Comparison of ENCODE assay signal across 26 cellular contexts in the genomic region with DNA sequence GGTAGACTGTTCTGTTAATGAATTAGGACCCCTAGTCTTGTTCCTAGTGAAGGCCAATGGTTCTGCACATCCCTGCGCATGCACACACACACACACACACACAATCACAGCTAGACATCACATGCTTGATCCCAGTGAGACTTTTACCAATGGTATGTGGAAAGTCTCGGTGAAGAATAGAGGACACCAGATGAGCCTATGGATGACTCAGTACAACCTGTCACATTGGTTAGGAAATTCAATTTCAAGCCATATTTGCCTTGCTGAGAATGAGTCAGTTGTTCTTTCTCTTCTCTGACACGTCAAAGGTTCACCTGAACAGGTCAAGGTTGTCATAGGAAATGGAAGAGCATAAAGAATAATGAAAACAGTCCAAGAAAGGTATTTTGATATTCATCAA.
DNase-seq lines count a peak whose midpoint lies in the region; ATAC-seq and TF ChIP-seq lines count a peak whose summit lies in the region.
"Had no signal": no experiment of that assay in that cellular context is flagged by ENCODE, and none has a peak within 500 bp of the region (broad histone marks: within the 10 kb centered on the region; RNA-seq: fewer than 3 reads in every experiment).

No MANE protein-coding gene starts in this region.

- peaks cover 7% of the 10 kb centered on the region for H3K9me3 Mint-ChIP-seq in MCF 10A (ENCODE audit: unreplicated experiment)
- peaks cover 0 to 4% (median 0%) of the 10 kb centered on the region in 8 donors for H3K9me3 Mint-ChIP-seq in CD4-positive, alpha-beta memory T cell
- no peaks in the 10 kb centered on the region for H3K9me3 Mint-ChIP-seq in activated CD4-positive, alpha-beta T cell treated with anti-CD3 and anti-CD28 coated beads, Interleukin-2, amount 10 ng/mL, durations not matched to agents 7 days and 5 days
- no peaks in the 10 kb centered on the region for H3K9me3 Mint-ChIP-seq in activated naive CD4-positive, alpha-beta T cell treated with anti-CD3 and anti-CD28 coated beads, Interleukin-2, amount 10 ng/mL, durations not matched to agents 7 days and 5 days

- in situ Hi-C loops in mammary epithelial cell (cut with MboI; ENCODE audit: low sequenced_read_pairs in 2 of 2): loop anchor here in 1 of 2 donors (10.0 kb wide), 1 partner anchor 55 kb away; no protein-coding TSS in a partner anchor

- H4K20me1 ChIP-seq in mammary epithelial cell (ENCODE audit: insufficient read depth, low read length): no peaks in the 10 kb centered on the region

- dilution Hi-C loops in mammary epithelial cell (cut with HindIII; ENCODE audit: low sequenced_read_pairs): no loop called here

- BruUV-seq in MCF 10A (replicated peaks; lab: Mats Ljungman, UMichigan): no TSS peak
- BruUV-seq in mammary epithelial cell (replicated peaks; lab: Mats Ljungman, UMichigan): no TSS peak

- no peak overlapping the region for H3K4me2 ChIP-seq in mammary epithelial cell (ENCODE audit: insufficient read depth, low read depth, low read length)

- no peaks in the 10 kb centered on the region for H3K27me3 Mint-ChIP-seq in MCF 10A (ENCODE audit: insufficient read depth, unreplicated experiment)
- H3K27me3 Mint-ChIP-seq in CD4-positive, alpha-beta memory T cell: peaks cover 0 to 3% of the 10 kb centered on the region in 2 donors
- no peaks in the 10 kb centered on the region for H3K27me3 Mint-ChIP-seq in activated CD4-positive, alpha-beta T cell treated with anti-CD3 and anti-CD28 coated beads, Interleukin-2, amount 10 ng/mL, durations not matched to agents 7 days and 5 days
- no peaks in the 10 kb centered on the region for H3K27me3 Mint-ChIP-seq in activated naive CD4-positive, alpha-beta T cell treated with anti-CD3 and anti-CD28 coated beads, Interleukin-2, amount 10 ng/mL, durations not matched to agents 7 days and 5 days
- H3K27me3 Mint-ChIP-seq: B cell had no signal

- H3K4me3 ChIP-seq in breast epithelium (no peak overlapping the region), mammary epithelial cell (replicated peaks in 1 of 3; ENCODE audit: insufficient read depth in 1 of 3, low read depth in 2 of 3, low read length in 3 of 3) (no peak overlapping the region)
- H3K4me3 ChIP-seq in CD4-positive, alpha-beta memory T cell (ENCODE audit: low read length in 2 of 2): no peak overlapping the region

- ATAC-seq in foreskin keratinocyte: peak; percentile 71
- ATAC-seq: HCT116, PC-3 had no signal

- POLR2A ChIA-PET in MCF 10A (lab: Yijun Ruan, JAX): interaction anchor here (0.5 to 0.7 kb wide), 2 partner anchors 242 to 897 kb away, joined by 3 to 4 read pairs; no protein-coding TSS in a partner anchor
- POLR2A ChIA-PET in CD4-positive, alpha-beta memory T cell (lab: Charles Lee; ENCODE audit: partially characterized antibody): no interaction called here
- POLR2A ChIA-PET in activated CD4-positive, alpha-beta T cell treated with anti-CD3 and anti-CD28 coated beads, Interleukin-2, amount 10 ng/mL, durations not matched to agents 7 days and 5 days (lab: Charles Lee): no interaction called here

- H3K27me3 ChIP-seq in breast epithelium: no peaks in the 10 kb centered on the region
- no peaks in the 10 kb centered on the region for H3K27me3 ChIP-seq in mammary epithelial cell (ENCODE audit: insufficient read depth, low read length)
- no peaks in the 10 kb centered on the region for H3K27me3 ChIP-seq in foreskin keratinocyte
- H3K27me3 ChIP-seq in CD4-positive, alpha-beta memory T cell (ENCODE audit: insufficient read depth, low read length): no peaks in the 10 kb centered on the region

- WGBS in mammary epithelial cell (ENCODE audit: low coverage, missing lambda C conversion rate): 35% methylated on average over 3 of the region's 3 CpGs

- no peak overlapping the region for H3K4me3 Mint-ChIP-seq in MCF 10A (ENCODE audit: unreplicated experiment)
- H3K4me3 Mint-ChIP-seq in CD4-positive, alpha-beta memory T cell: no peak overlapping the region
- H3K4me3 Mint-ChIP-seq in activated CD4-positive, alpha-beta T cell treated with anti-CD3 and anti-CD28 coated beads, Interleukin-2, amount 10 ng/mL, durations not matched to agents 7 days and 5 days: no peak overlapping the region
- no peak overlapping the region for H3K4me3 Mint-ChIP-seq in activated naive CD4-positive, alpha-beta T cell treated with anti-CD3 and anti-CD28 coated beads, Interleukin-2, amount 10 ng/mL, durations not matched to agents 7 days and 5 days
- H3K4me3 Mint-ChIP-seq: B cell; CD8-positive, alpha-beta memory T cell had no signal

- H3K9me3 ChIP-seq in breast epithelium (no peaks in the 10 kb centered on the region), mammary epithelial cell (replicated peaks; ENCODE audit: insufficient read depth, low read length) (peaks cover 13% of the 10 kb centered on the region)
- H3K9me3 ChIP-seq in CD4-positive, alpha-beta memory T cell (ENCODE audit: control insufficient read depth in 1 of 2, low read length in 2 of 2): no peaks in the 10 kb centered on the region

- DNase-seq in MCF 10A (ENCODE audit: unreplicated experiment): peak; percentile 32
- DNase-seq in breast epithelium (ENCODE audit: low spot score in 2 of 2): no peak
- DNase-seq in mammary epithelial cell: peak; percentile 84
- DNase-seq in foreskin keratinocyte: peak; percentile 85 to 91
- no peak for DNase-seq in CD4-positive, alpha-beta memory T cell
- no peak for DNase-seq in activated CD4-positive, alpha-beta T cell treated with anti-CD3 and anti-CD28 coated beads, Interleukin-2, amount 10 ng/mL, durations not matched to agents 7 days and 5 days
- DNase-seq in activated naive CD4-positive, alpha-beta T cell treated with anti-CD3 and anti-CD28 coated beads, Interleukin-2, amount 10 ng/mL, durations not matched to agents 7 days and 5 days: no peak
- DNase-seq: CD8-positive, alpha-beta memory T cell; DMS 273 treated with DMSO at 0.1 percent for 48 hours; DMS79 treated with DMSO at 0.1 percent for 48 hours; GF-D8; Karpas-422; NCI-H1092 treated with DMSO at 0.1 percent for 48 hours; NCI-H1436; NCI-H187; NCI-H2081 treated with DMSO at 0.1 percent for 48 hours; NCI-H2171 treated with DMSO at 0.1 percent for 48 hours; NCI-H345; NCI-H524; NCI-H748 treated with DMSO at 0.1 percent for 48 hours; PC-3; SHP77 had no signal

- H3K27ac Mint-ChIP-seq in MCF 10A (ENCODE audit: low read depth, unreplicated experiment): no peak overlapping the region
- no peak overlapping the region for H3K27ac Mint-ChIP-seq in CD4-positive, alpha-beta memory T cell
- H3K27ac Mint-ChIP-seq in activated CD4-positive, alpha-beta T cell treated with anti-CD3 and anti-CD28 coated beads, Interleukin-2, amount 10 ng/mL, durations not matched to agents 7 days and 5 days: no peak overlapping the region
- H3K27ac Mint-ChIP-seq in activated naive CD4-positive, alpha-beta T cell treated with anti-CD3 and anti-CD28 coated beads, Interleukin-2, amount 10 ng/mL, durations not matched to agents 7 days and 5 days: no peak overlapping the region
- H3K27ac Mint-ChIP-seq: B cell; CD8-positive, alpha-beta memory T cell had no signal

- H2AFZ ChIP-seq in mammary epithelial cell (ENCODE audit: low read depth, low read length): no peak overlapping the region

- no peak for TF ChIP-seq POLR2A in breast epithelium (IDR thresholded peaks at IDR 0.05)

- H3K36me3 ChIP-seq in breast epithelium: no peaks in the 10 kb centered on the region
- no peaks in the 10 kb centered on the region for H3K36me3 ChIP-seq in mammary epithelial cell (ENCODE audit: insufficient read depth, low read length)
- no peaks in the 10 kb centered on the region for H3K36me3 ChIP-seq in CD4-positive, alpha-beta memory T cell (ENCODE audit: insufficient read depth, low read length)

- H3K9ac ChIP-seq in mammary epithelial cell (ENCODE audit: insufficient read depth, low read length): no peak overlapping the region

- no peaks in the 10 kb centered on the region for H3K79me2 ChIP-seq in mammary epithelial cell (ENCODE audit: insufficient read depth, low read length)

- peaks cover 5% of the 10 kb centered on the region for H3K36me3 Mint-ChIP-seq in MCF 10A (ENCODE audit: insufficient read depth, unreplicated experiment)
- no peaks in the 10 kb centered on the region for H3K36me3 Mint-ChIP-seq in CD4-positive, alpha-beta memory T cell
- no peaks in the 10 kb centered on the region for H3K36me3 Mint-ChIP-seq in activated CD4-positive, alpha-beta T cell treated with anti-CD3 and anti-CD28 coated beads, Interleukin-2, amount 10 ng/mL, durations not matched to agents 7 days and 5 days (ENCODE audit: low read depth)
- H3K36me3 Mint-ChIP-seq in activated naive CD4-positive, alpha-beta T cell treated with anti-CD3 and anti-CD28 coated beads, Interleukin-2, amount 10 ng/mL, durations not matched to agents 7 days and 5 days: no peaks in the 10 kb centered on the region
- H3K36me3 Mint-ChIP-seq: CD8-positive, alpha-beta memory T cell had no signal

- intact Hi-C loops in MCF 10A (cut with micrococcal nuclease): no loop called here
- intact Hi-C loops in breast epithelium (cut with DNase I; ENCODE audit: low total_unique reads): loop anchor here (2.0 kb wide), 1 partner anchor 55 kb away; no protein-coding TSS in a partner anchor
- intact Hi-C loops in mammary epithelial cell (cut with micrococcal nuclease): no loop called here
- intact Hi-C loops in CD4-positive, alpha-beta memory T cell (cut with micrococcal nuclease): no loop called here

- CTCF ChIA-PET in MCF 10A (lab: Yijun Ruan, JAX) (interaction anchor here (0.6 kb wide), 1 partner anchor 327 kb away, joined by 3 read pairs; no protein-coding TSS in a partner anchor), mammary epithelial cell (lab: Charles Lee; ENCODE audit: low non-redundant PET) (no interaction called here)
- CTCF ChIA-PET in CD4-positive, alpha-beta memory T cell (lab: Charles Lee; ENCODE audit: partially characterized antibody): no interaction called here
- CTCF ChIA-PET in activated CD4-positive, alpha-beta T cell treated with anti-CD3 and anti-CD28 coated beads, Interleukin-2, amount 10 ng/mL, durations not matched to agents 7 days and 5 days (lab: Charles Lee): no interaction called here
- CTCF ChIA-PET in activated naive CD4-positive, alpha-beta T cell treated with anti-CD3 and anti-CD28 coated beads, Interleukin-2, amount 10 ng/mL, durations not matched to agents 7 days and 5 days (lab: Charles Lee): no interaction called here

- no peaks in the 10 kb centered on the region for H3K4me1 ChIP-seq in breast epithelium
- H3K4me1 ChIP-seq in mammary epithelial cell (ENCODE audit: insufficient read depth, low read length): peaks cover 44% of the 10 kb centered on the region
- peaks cover 38% of the 10 kb centered on the region for H3K4me1 ChIP-seq in foreskin keratinocyte
- H3K4me1 ChIP-seq in CD4-positive, alpha-beta memory T cell (ENCODE audit: insufficient read depth, low read length): no peaks in the 10 kb centered on the region

- H3K4me1 Mint-ChIP-seq in MCF 10A (ENCODE audit: insufficient read depth, unreplicated experiment): no peaks in the 10 kb centered on the region
- no peaks in the 10 kb centered on the region for H3K4me1 Mint-ChIP-seq in CD4-positive, alpha-beta memory T cell
- no peaks in the 10 kb centered on the region for H3K4me1 Mint-ChIP-seq in activated CD4-positive, alpha-beta T cell treated with anti-CD3 and anti-CD28 coated beads, Interleukin-2, amount 10 ng/mL, durations not matched to agents 7 days and 5 days
- no peaks in the 10 kb centered on the region for H3K4me1 Mint-ChIP-seq in activated naive CD4-positive, alpha-beta T cell treated with anti-CD3 and anti-CD28 coated beads, Interleukin-2, amount 10 ng/mL, durations not matched to agents 7 days and 5 days
- H3K4me1 Mint-ChIP-seq: B cell; CD8-positive, alpha-beta memory T cell had no signal

- H3K27ac ChIP-seq in breast epithelium: no peak overlapping the region
- peak overlapping the region; percentile 95 for H3K27ac ChIP-seq in mammary epithelial cell (ENCODE audit: insufficient read depth, low read depth, low read length)
- peak overlapping the region; percentile 32 for H3K27ac ChIP-seq in foreskin keratinocyte
- H3K27ac ChIP-seq in CD4-positive, alpha-beta memory T cell (ENCODE audit: low read depth, low read length): no peak overlapping the region
- H3K27ac ChIP-seq: 22Rv1, C4-2B had no signal

- no peak for TF ChIP-seq CTCF in MCF 10A (IDR thresholded peaks at IDR 0.05; ENCODE audit: unreplicated experiment)
- no peak for TF ChIP-seq CTCF in breast epithelium (IDR thresholded peaks at IDR 0.05)
- no peak for TF ChIP-seq CTCF in mammary epithelial cell (conservative IDR thresholded peaks at IDR 0.05 in 1 of 2, IDR thresholded peaks at IDR 0.05 in 1 of 2; ENCODE audit: extremely low read depth in 1 of 2, insufficient read depth in 1 of 2, low read depth in 1 of 2, low read length in 2 of 2)
- no peak for TF ChIP-seq CTCF in foreskin keratinocyte (conservative IDR thresholded peaks at IDR 0.05)

Comparison
In these comparisons a context has a peak if more than half of its experiments do, and no peak if none do; other contexts are left out.
1. DNase-seq: peak in MCF 10A (single experiment), mammary epithelial cell (single experiment) and foreskin keratinocyte (2 of 2); none in breast epithelium (0 of 2), CD4-positive, alpha-beta memory T cell (0 of 5), activated CD4-positive, alpha-beta T cell treated with anti-CD3 and anti-CD28 coated beads, Interleukin-2, amount 10 ng/mL, durations not matched to agents 7 days and 5 days (single experiment) and activated naive CD4-positive, alpha-beta T cell treated with anti-CD3 and anti-CD28 coated beads, Interleukin-2, amount 10 ng/mL, durations not matched to agents 7 days and 5 days (single experiment).
2. H3K27ac ChIP-seq: peak in mammary epithelial cell (single experiment) and foreskin keratinocyte (single experiment); none in breast epithelium (0 of 2) and CD4-positive, alpha-beta memory T cell (single experiment).